8 cellular contexts compared by ENCODE assay signal in genomic region chr13:36275190-36276002, GRCh38. TPM values are rescaled to one million over a fixed set of nuclear protein-coding genes. Genes with fewer than 3 reads are reported as not detected.
DNase-seq lines count a peak whose midpoint lies in the region; ATAC-seq, FAIRE-seq and TF ChIP-seq lines count a peak whose summit lies in the region.

No MANE protein-coding gene starts in this region.

- in situ Hi-C loops in ACHN (cut with HindIII; ENCODE audit: low pct_ligation_motif_present, low pct_unique_long_range_greater_than_20kb, low sequenced_read_pairs) (no loop called here), astrocyte of the cerebellum (cut with HindIII; ENCODE audit: low sequenced_read_pairs) (no loop called here)

- TF ChIP-seq CTCF in astrocyte of the cerebellum (IDR thresholded peaks at IDR 0.05; ENCODE audit: low read depth, low read length, missing control alignments) (peak; percentile 45), kidney epithelial cell (IDR thresholded peaks at IDR 0.05; ENCODE audit: insufficient read depth, low read length, poor library complexity, severe bottlenecking) (peak; percentile 58), GM20000 (IDR thresholded peaks at IDR 0.05; ENCODE audit: extremely low read depth, missing control alignments) (no peak)

- no peaks in the 10 kb centered on the region for H3K27me3 ChIP-seq in kidney epithelial cell (ENCODE audit: control insufficient read depth, insufficient read depth, low read length)

- ATAC-seq in GM18520 (IDR thresholded peaks at IDR 0.05; ENCODE audit: unreplicated experiment) (peak; percentile 41), GM21825 (IDR thresholded peaks at IDR 0.05; ENCODE audit: unreplicated experiment) (no peak)

- H3K4me3 ChIP-seq in astrocyte of the cerebellum (ENCODE audit: low read depth, low read length) (no peak overlapping the region), kidney epithelial cell (ENCODE audit: low read depth, low read length) (no peak overlapping the region)

- DNase-seq in ACHN (peak; percentile 60), NCI-H2227 (lab: John Stamatoyannopoulos, UW; ENCODE audit: unreplicated experiment) (peak; percentile 68), astrocyte of the cerebellum (ENCODE audit: low read depth) (peak; percentile 75), kidney epithelial cell (ENCODE audit: low read depth) (peak; percentile 12), urothelium cell line (ENCODE audit: low spot score) (peak; percentile 13), GM20000 (ENCODE audit: low spot score) (no peak)

- no peak for FAIRE-seq in urothelium cell line (lab: Jason Lieb, UNC)

- no peaks in the 10 kb centered on the region for H3K36me3 ChIP-seq in kidney epithelial cell (ENCODE audit: control insufficient read depth, insufficient read depth, low read length)

RNA-seq across cellular contexts. Expression of gene CCDC169, which starts 22.2 kb away (rescaled TPM):
- 3.8 and 7.3 TPM in 2 replicates for total RNA-seq in kidney epithelial cell
